Comparison of ENCODE assay signal across 32 cellular contexts in the genomic region with DNA sequence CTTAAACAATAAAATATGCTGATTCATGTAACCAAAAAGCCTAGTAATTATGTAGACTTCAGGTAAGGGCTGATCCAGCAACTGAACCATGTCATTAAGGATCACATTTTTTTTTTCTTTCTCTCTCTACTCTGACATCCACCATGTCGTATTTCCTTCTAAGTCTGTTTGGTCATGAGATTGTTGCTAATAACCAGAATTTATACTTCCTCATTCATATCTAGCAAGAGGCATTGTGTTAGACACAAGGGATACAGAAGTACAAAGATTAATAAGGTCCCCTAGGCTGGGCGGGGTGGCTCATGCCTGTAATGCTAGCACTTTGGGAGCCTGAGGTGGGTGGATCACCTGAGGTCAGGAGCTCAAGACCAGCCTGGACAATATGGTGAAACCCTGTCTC. TPM values are rescaled to one million over a fixed set of nuclear protein-coding genes. Genes with fewer than 3 reads are reported as not detected.
DNase-seq lines count a peak whose midpoint lies in the region; ATAC-seq, FAIRE-seq and TF ChIP-seq lines count a peak whose summit lies in the region.
"Had no signal": no experiment of that assay in that cellular context is flagged by ENCODE, and none has a peak within 500 bp of the region (broad histone marks: within the 10 kb centered on the region; RNA-seq: fewer than 3 reads in every experiment).

No MANE protein-coding gene starts in this region.

- no peaks in the 10 kb centered on the region for H3K36me3 Mint-ChIP-seq in natural killer cell
- H3K36me3 Mint-ChIP-seq in glutamatergic neuron (ENCODE audit: unreplicated experiment): no peaks in the 10 kb centered on the region
- H3K36me3 Mint-ChIP-seq: natural killer cell treated with Interleukin-12 subunit alpha and Interleukin-12 subunit beta and Interleukin-15 and Interleukin-18, amount 100 ng/mL, for 72 hours had no signal

- H3K27ac Mint-ChIP-seq in natural killer cell (no peak overlapping the region), glutamatergic neuron (ENCODE audit: unreplicated experiment) (no peak overlapping the region)
- H3K27ac Mint-ChIP-seq: activated naive CD8-positive, alpha-beta T cell treated with anti-CD3 and anti-CD28 coated beads for 36 hours; CD4-positive, alpha-beta T cell; GM23338; natural killer cell treated with Interleukin-12 subunit alpha and Interleukin-12 subunit beta and Interleukin-15 and Interleukin-18, amount 100 ng/mL, for 72 hours had no signal

- TF ChIP-seq EP300 in A549 (IDR thresholded peaks at IDR 0.05): no peak

- H3K4me1 Mint-ChIP-seq in natural killer cell (peaks cover 0 to 8% of the 10 kb centered on the region in 2 donors), glutamatergic neuron (ENCODE audit: low read depth, unreplicated experiment) (no peaks in the 10 kb centered on the region)
- H3K4me1 Mint-ChIP-seq: GM23338 had no signal

- no peak overlapping the region for H3K27ac ChIP-seq in A549
- H3K27ac ChIP-seq: epithelial cell of prostate, lower lobe of right lung, SJSA1, transverse colon had no signal

- H3K4me3 ChIP-seq in A549: no peak overlapping the region
- H3K4me3 ChIP-seq: GM23338, lower lobe of right lung, SJSA1, transverse colon had no signal

- intact Hi-C loops in natural killer cell (cut with micrococcal nuclease): no loop called here

- ATAC-seq in A549 (no peak), esophagus mucosa (peak; percentile 76), GM18907 (IDR thresholded peaks at IDR 0.05; ENCODE audit: unreplicated experiment) (no peak), natural killer cell (no peak)
- ATAC-seq: GM23338; HepG2; lower lobe of right lung; natural killer cell treated with Interleukin-12 subunit alpha and Interleukin-12 subunit beta and Interleukin-15 and Interleukin-18, amount 100 ng/mL, for 72 hours had no signal

- 81% methylated on average over 2 of the region's 2 CpGs for WGBS in A549 (ENCODE audit: missing lambda C conversion rate)

- TF ChIP-seq POLR2A in A549 (IDR thresholded peaks at IDR 0.05; ENCODE audit: low read length): no peak

- H3K9me3 Mint-ChIP-seq in natural killer cell (no peaks in the 10 kb centered on the region), glutamatergic neuron (ENCODE audit: unreplicated experiment) (no peaks in the 10 kb centered on the region)
- H3K9me3 Mint-ChIP-seq: activated naive CD8-positive, alpha-beta T cell treated with anti-CD3 and anti-CD28 coated beads for 36 hours; CD4-positive, alpha-beta T cell; GM23338; natural killer cell treated with Interleukin-12 subunit alpha and Interleukin-12 subunit beta and Interleukin-15 and Interleukin-18, amount 100 ng/mL, for 72 hours had no signal

- H3K27me3 Mint-ChIP-seq in natural killer cell (ENCODE audit: low read depth in 2 of 2) (peaks cover 0 to 8% of the 10 kb centered on the region in 2 donors), glutamatergic neuron (ENCODE audit: unreplicated experiment) (no peaks in the 10 kb centered on the region)
- H3K27me3 Mint-ChIP-seq: activated naive CD8-positive, alpha-beta T cell treated with anti-CD3 and anti-CD28 coated beads for 36 hours; CD4-positive, alpha-beta T cell had no signal

- POLR2A ChIA-PET in A549 (lab: Yijun Ruan, JAX): no interaction called here

- CTCF ChIA-PET in A549 (lab: Yijun Ruan, JAX): no interaction called here

- peak; percentile 76 for FAIRE-seq in A549 (lab: Jason Lieb, UNC)
- peak; percentile 86 for FAIRE-seq in GM19239 (lab: Jason Lieb, UNC)
- FAIRE-seq: bronchial epithelial cell, colon had no signal

- TF ChIP-seq CTCF in A549 (IDR thresholded peaks at IDR 0.05): no peak
- no peak for TF ChIP-seq CTCF in natural killer cell (IDR thresholded peaks at IDR 0.05)
- no peak for TF ChIP-seq CTCF in glutamatergic neuron (IDR thresholded peaks at IDR 0.05; ENCODE audit: partially characterized antibody, unreplicated experiment)

- no peaks in the 10 kb centered on the region for H3K4me1 ChIP-seq in A549
- H3K4me1 ChIP-seq: lower lobe of right lung, SJSA1, transverse colon had no signal

- no peaks in the 10 kb centered on the region for H3K9me3 ChIP-seq in A549
- H3K9me3 ChIP-seq: lower lobe of right lung, SJSA1, transverse colon had no signal

- DNase-seq in A549 (ENCODE audit: low read depth in 1 of 2, low spot score in 1 of 2) (no peak), GM19239 (ENCODE audit: insufficient read length, low spot score) (no peak), NCI-H69 (lab: John Stamatoyannopoulos, UW) (peak; percentile 4), NCI-H1048 (lab: John Stamatoyannopoulos, UW) (no peak), natural killer cell (no peak), glutamatergic neuron (no peak)
- DNase-seq: 8988T; activated CD4-positive, alpha-beta T cell treated with anti-CD3 and anti-CD28 coated beads, Interleukin-2, amount 50 U/mL, for 1 hour; activated CD4-positive, CD25-positive, alpha-beta regulatory T cell; activated gamma-delta T cell; activated naive CD8-positive, alpha-beta T cell treated with anti-CD3 and anti-CD28 coated beads for 36 hours; activated T-cell treated with anti-CD3 and anti-CD28 coated beads, Interleukin-2, amount 50 U/mL, for 1 hour; anterior cingulate cortex; CD4-positive, alpha-beta T cell; effector memory CD4-positive, alpha-beta T cell; hypothalamus; lower lobe of right lung; NCI-H1694; NCI-H774; occipital lobe; stimulated activated CD4-positive, alpha-beta T cell treated with anti-CD3 and anti-CD28 coated beads, Interleukin-4, amount 100 ng/mL, for 4 hours; T1000; transverse colon had no signal

- H3K4me3 Mint-ChIP-seq in natural killer cell: no peak overlapping the region
- H3K4me3 Mint-ChIP-seq in glutamatergic neuron (ENCODE audit: unreplicated experiment): no peak overlapping the region
- H3K4me3 Mint-ChIP-seq: activated naive CD8-positive, alpha-beta T cell treated with anti-CD3 and anti-CD28 coated beads for 36 hours; CD4-positive, alpha-beta T cell; GM23338; natural killer cell treated with Interleukin-12 subunit alpha and Interleukin-12 subunit beta and Interleukin-15 and Interleukin-18, amount 100 ng/mL, for 72 hours had no signal

- TF ChIP-seq RAD21 in A549 (conservative IDR thresholded peaks at IDR 0.05 in 1 of 2, IDR thresholded peaks at IDR 0.05 in 1 of 2): no peak

- no peak overlapping the region for H3K4me2 ChIP-seq in A549
- H3K4me2 ChIP-seq: GM23338 had no signal

TF ChIP-seq in A549, 52 proteins besides CTCF, POLR2A, EP300 and RAD21:
- TF ChIP-seq JUNB (IDR thresholded peaks at IDR 0.05) (no peak), MAFK (IDR thresholded peaks at IDR 0.05; ENCODE audit: partially characterized antibody) (peak; percentile 43)

RNA-seq across cellular contexts. Expression of a gene that starts 24.1 kb away (rescaled TPM):
- polyA plus RNA-seq in A549 (2011; rRNA removed) (0.81 and 0.98 TPM in 2 replicates), A549 (2017; fragmentation: RNase III; extraction: RNeasy Plus Mini Kit Qiagen cat#74134 plus additional on column Dnase treatment) (0.28 to 0.33 TPM (median 0.31 TPM) in 3 replicates)
- polyA plus RNA-seq in A549 (2012; cell fraction: cytosol; rRNA removed): 0.06 and 0.08 TPM in 2 replicates
- polyA plus RNA-seq in A549 (2012; cell fraction: nucleus; rRNA removed): 0.08 and 0.13 TPM in 2 replicates
- polyA minus RNA-seq in A549 (2011; rRNA and poly(A)+ RNA removed): 0.39 and 0.54 TPM in 2 replicates
- total RNA-seq in esophagus mucosa (0.36 TPM), natural killer cell (under 1 TPM; 0.10 to 0.54 (median 0.25) TPM), glutamatergic neuron (ENCODE audit: unreplicated experiment) (0.17 TPM)
